Comparison of ENCODE assay signal across 9 cellular contexts in genomic region chr17:8072727-8073461, GRCh38. TPM values are rescaled to one million over a fixed set of nuclear protein-coding genes. Genes with fewer than 3 reads are reported as not detected.
DNase-seq lines count a peak whose midpoint lies in the region; ATAC-seq and TF ChIP-seq lines count a peak whose summit lies in the region.
"Had no signal": no experiment of that assay in that cellular context is flagged by ENCODE, and none has a peak within 500 bp of the region (broad histone marks: within the 10 kb centered on the region; RNA-seq: fewer than 3 reads in every experiment).

No MANE protein-coding gene starts in this region.

- ATAC-seq in IMR-90 (ENCODE audit: low read depth): no peak
- peak in 1 of 2 donors; percentile 14 for ATAC-seq in right cardiac atrium
- ATAC-seq in HG03439 (IDR thresholded peaks at IDR 0.05; ENCODE audit: unreplicated experiment): no peak

- no peaks in the 10 kb centered on the region for H3K9me1 ChIP-seq in IMR-90 (ENCODE audit: insufficient read depth, low read length)

- no peak overlapping the region for H2BK15ac ChIP-seq in IMR-90 (ENCODE audit: low read depth, low read length)

- H2AFZ ChIP-seq in IMR-90 (replicated peaks; ENCODE audit: low read length, poor library complexity): peak overlapping the region; percentile 72

- intact Hi-C loops in IMR-90 (cut with micrococcal nuclease): no loop called here
- intact Hi-C loops in right cardiac atrium (cut with DNase I): no loop called here
- intact Hi-C loops in spleen (cut with DNase I; ENCODE audit: low total_unique reads): loop anchor here (10.0 kb wide), 1 partner anchor 232 kb away; no protein-coding TSS in a partner anchor

- POLR2A ChIA-PET in IMR-90 (lab: Charles Lee; ENCODE audit: unreplicated experiment): no interaction called here

- H3K14ac ChIP-seq in IMR-90 (replicated peaks; ENCODE audit: low read depth, low read length): no peak overlapping the region

- H4K20me1 ChIP-seq in IMR-90 (ENCODE audit: insufficient read depth, low read length): no peaks in the 10 kb centered on the region

- dilution Hi-C loops in IMR-90 (cut with HindIII; ENCODE audit: low sequenced_read_pairs, unreplicated experiment): no loop called here

- H3K4ac ChIP-seq in IMR-90 (ENCODE audit: low read depth, low read length): no peak overlapping the region

- BruUV-seq in IMR-90 (replicated peaks; lab: Mats Ljungman, UMichigan): no TSS peak

- CTCF ChIA-PET in IMR-90 (lab: Yijun Ruan, JAX): interaction anchor here (1.1 to 1.8 kb wide), 5 partner anchors 10 to 65 kb away, joined by 3 to 16 read pairs (median 6); partner anchors contain the start of gene ALOXE3

- no peak overlapping the region for H4K91ac ChIP-seq in IMR-90 (ENCODE audit: insufficient read depth, low read depth, low read length)

- H2BK20ac ChIP-seq in IMR-90 (ENCODE audit: low read depth, low read length): no peak overlapping the region

- TF ChIP-seq POLR2A in IMR-90 (IDR thresholded peaks at IDR 0.05; ENCODE audit: low read depth, low read length): no peak
- no peak for TF ChIP-seq POLR2A in spleen (IDR thresholded peaks at IDR 0.05)

- H4K5ac ChIP-seq in IMR-90 (ENCODE audit: low read depth, low read length): no peak overlapping the region

- H3K27me3 ChIP-seq in IMR-90 (ENCODE audit: control insufficient read depth, insufficient read depth, low read length) (peaks cover 89% of the 10 kb centered on the region), right cardiac atrium (ENCODE audit: control insufficient read depth, insufficient read depth) (no peaks in the 10 kb centered on the region), spleen (replicated peaks in 1 of 7) (peaks cover 0 to 82% (median 62%) of the 10 kb centered on the region in 7 donors)

- H2BK5ac ChIP-seq in IMR-90 (ENCODE audit: low read depth, low read length, poor library complexity, severe bottlenecking): no peak overlapping the region

- no peak overlapping the region for H2BK120ac ChIP-seq in IMR-90 (ENCODE audit: low read depth, low read length)

- no peaks in the 10 kb centered on the region for H3K4me1 ChIP-seq in IMR-90 (ENCODE audit: control insufficient read depth, insufficient read depth, low read length)
- no peaks in the 10 kb centered on the region for H3K4me1 ChIP-seq in right cardiac atrium (ENCODE audit: control insufficient read depth, insufficient read depth, low read length)
- peaks cover 7 to 41% (median 25%) of the 10 kb centered on the region in 6 donors for H3K4me1 ChIP-seq in spleen

- no peak overlapping the region for H3K9ac ChIP-seq in IMR-90 (ENCODE audit: low read depth, low read length)

- H3K9me3 ChIP-seq in IMR-90 (ENCODE audit: control insufficient read depth, insufficient read depth, low read length) (no peaks in the 10 kb centered on the region), right cardiac atrium (ENCODE audit: control insufficient read depth, low read length) (no peaks in the 10 kb centered on the region), spleen (no peaks in the 10 kb centered on the region)

- H3K27ac ChIP-seq in IMR-90 (ENCODE audit: insufficient read depth, low read length) (no peak overlapping the region), right cardiac atrium (ENCODE audit: low read length) (no peak overlapping the region), spleen (no peak overlapping the region)

- TF ChIP-seq RAD21 in IMR-90 (IDR thresholded peaks at IDR 0.05; ENCODE audit: low read length): no peak

- no peaks in the 10 kb centered on the region for H3K36me3 ChIP-seq in IMR-90 (ENCODE audit: control insufficient read depth, insufficient read depth, low read length)
- no peaks in the 10 kb centered on the region for H3K36me3 ChIP-seq in spleen

- DNase-seq in IMR-90 (no peak), right cardiac atrium (peak in 2 of 3 donors; percentile 58 to 66), spleen (peak; percentile 82), iPS-NIHi11 (ENCODE audit: low spot score) (no peak), NCI-H526 treated with DMSO at 0.1 percent for 48 hours (lab: John Stamatoyannopoulos, UW) (no peak), CD1c-positive myeloid dendritic cell (ENCODE audit: extremely low spot score) (no peak)
- peak; percentile 53 for DNase-seq in activated T-cell treated with anti-CD3 and anti-CD28 coated beads, Interleukin-2, amount 50 U/mL, for 1 hour

- in situ Hi-C loops in IMR-90 (cut with MboI; ENCODE audit: low sequenced_read_pairs): loop anchor here (5.0 kb wide), 1 partner anchor 44 kb away; the partner anchor contains the start of gene ALOXE3

- no peak overlapping the region for H4K8ac ChIP-seq in IMR-90 (ENCODE audit: low read depth in 2 of 2, low read length in 2 of 2)

- no peaks in the 10 kb centered on the region for H3K79me1 ChIP-seq in IMR-90 (ENCODE audit: low read depth in 1 of 2, low read length in 2 of 2)

- H2AK5ac ChIP-seq in IMR-90 (ENCODE audit: low read depth, low read length): no peak overlapping the region

- H3K23ac ChIP-seq in IMR-90 (ENCODE audit: low read depth, low read length): no peak overlapping the region

- H3K4me3 ChIP-seq in IMR-90 (ENCODE audit: insufficient read depth, low read depth, low read length): no peak overlapping the region
- peak overlapping the region; percentile 7 for H3K4me3 ChIP-seq in right cardiac atrium (ENCODE audit: low read length)
- peak overlapping the region in 4 of 8 donors; percentile 4 to 59 (median 10) for H3K4me3 ChIP-seq in spleen

- 0% methylated on average over 21 of the region's 40 CpGs; no CpG with 5 or more reads in 1 of the 2 experiments for WGBS in IMR-90 (ENCODE audit: extremely low coverage in 2 of 2, insufficient read length in 1 of 2), 2 experiments
- 4% methylated on average over 40 of the region's 40 CpGs for WGBS in right cardiac atrium
- 2 to 7% (median 5%) methylated on average over 34 to 40 of the region's 40 CpGs for WGBS in spleen, 5 donors

- H2AK9ac ChIP-seq in IMR-90 (replicated peaks; ENCODE audit: low read depth, low read length, poor library complexity): no peak overlapping the region

- H3K56ac ChIP-seq in IMR-90 (ENCODE audit: extremely low read depth, insufficient read depth, low read length): no peak overlapping the region

- H3K4me2 ChIP-seq in IMR-90 (ENCODE audit: low read depth, low read length): no peak overlapping the region

- H3K18ac ChIP-seq in IMR-90 (ENCODE audit: low read depth, low read length): no peak overlapping the region

- TF ChIP-seq CTCF in IMR-90 (conservative IDR thresholded peaks at IDR 0.05; ENCODE audit: low read depth, low read length) (no peak), spleen (IDR thresholded peaks at IDR 0.05 in 8 of 11, conservative IDR thresholded peaks at IDR 0.05 in 3 of 11) (no peak)

TF ChIP-seq in IMR-90, 13 proteins besides CTCF, POLR2A, EP300 and RAD21 (continues in another document):
- TF ChIP-seq MXI1 (IDR thresholded peaks at IDR 0.05; ENCODE audit: borderline replicate concordance, low read depth, low read length): no peak
- no peak for TF ChIP-seq MAFK (IDR thresholded peaks at IDR 0.05; ENCODE audit: low read depth, low read length)
- no peak for TF ChIP-seq BHLHE40 (IDR thresholded peaks at IDR 0.05; ENCODE audit: low read depth, low read length)
- no peak for TF ChIP-seq USF2 (IDR thresholded peaks at IDR 0.05; ENCODE audit: low read depth, low read length)
- TF ChIP-seq RFX5 (IDR thresholded peaks at IDR 0.05; ENCODE audit: low read depth, low read length): no peak
- TF ChIP-seq RCOR1 (IDR thresholded peaks at IDR 0.05; ENCODE audit: insufficient replicate concordance, low read length): no peak
- no peak for TF ChIP-seq NFE2L2 (IDR thresholded peaks at IDR 0.05; ENCODE audit: low read depth, low read length)
- TF ChIP-seq CHD1 (IDR thresholded peaks at IDR 0.05; ENCODE audit: low read depth, low read length): no peak

RNA-seq across cellular contexts. Expression of gene ALOX12B, which starts 14.6 kb away (rescaled TPM):
- total RNA-seq in IMR-90 (2012; rRNA removed): not detected in 2 replicates
- not detected in 2 replicates for polyA plus RNA-seq in IMR-90 (2012; rRNA removed)
- polyA plus RNA-seq in IMR-90 (2012; cell fraction: cytosol; rRNA removed): not detected in 2 replicates
- not detected in 2 replicates for polyA plus RNA-seq in IMR-90 (2012; cell fraction: nucleus; rRNA removed; ENCODE audit: low replicate concordance)
- under 1 TPM in 1 of 4 donors, not detected in 3; 0.71 TPM for total RNA-seq in right cardiac atrium
- not detected for polyA plus RNA-seq in right cardiac atrium
- 1 to 10 TPM in 2 of 7 donors, under 1 TPM in 1, not detected in 4; 0.47 to 1.3 (median 1.0) TPM for total RNA-seq in spleen
- under 1 TPM; 0.80 to 0.89 (median 0.83) TPM for polyA plus RNA-seq in spleen

RNA-seq across cellular contexts. Expression of gene ALOX15B, which starts 34.0 kb away (rescaled TPM):
- total RNA-seq in IMR-90 (2012; rRNA removed): not detected in 2 replicates
- not detected in 2 replicates for polyA plus RNA-seq in IMR-90 (2012; rRNA removed)
- 0.03 TPM in 1 of 2 replicates, not detected in the other for polyA plus RNA-seq in IMR-90 (2012; cell fraction: cytosol; rRNA removed)
- polyA plus RNA-seq in IMR-90 (2012; cell fraction: nucleus; rRNA removed; ENCODE audit: low replicate concordance): not detected in 2 replicates
- under 1 TPM; 0.25 to 0.68 (median 0.46) TPM for total RNA-seq in right cardiac atrium
- polyA plus RNA-seq in right cardiac atrium: 0.54 TPM
- total RNA-seq in spleen: 1 to 10 TPM in 5 of 7 donors, under 1 TPM in 2; 0.13 to 6.2 (median 2.8) TPM
- 1 to 10 TPM; 1.0 to 7.8 (median 2.7) TPM for polyA plus RNA-seq in spleen

RNA-seq across cellular contexts. Expression of gene ALOXE3, which starts 45.4 kb away (rescaled TPM):
- total RNA-seq in IMR-90 (2012; rRNA removed): under 0.01 TPM in 2 replicates
- 0.19 and 0.26 TPM in 2 replicates for polyA plus RNA-seq in IMR-90 (2012; rRNA removed)
- polyA plus RNA-seq in IMR-90 (2012; cell fraction: cytosol; rRNA removed): 0.06 and 0.19 TPM in 2 replicates
- 0.52 and 0.83 TPM in 2 replicates for polyA plus RNA-seq in IMR-90 (2012; cell fraction: nucleus; rRNA removed; ENCODE audit: low replicate concordance)
- not detected for total RNA-seq in right cardiac atrium
- not detected for polyA plus RNA-seq in right cardiac atrium
- not detected for total RNA-seq in spleen
- polyA plus RNA-seq in spleen: under 1 TPM in 1 of 3 donors, not detected in 2; 0.03 TPM

RNA-seq across cellular contexts. Expression of gene HES7, which starts 51.0 kb away (rescaled TPM):
- not detected in 2 replicates for total RNA-seq in IMR-90 (2012; rRNA removed)
- 0.43 and 0.56 TPM in 2 replicates for polyA plus RNA-seq in IMR-90 (2012; rRNA removed)
- 0.66 and 1.9 TPM in 2 replicates for polyA plus RNA-seq in IMR-90 (2012; cell fraction: cytosol; rRNA removed)
- polyA plus RNA-seq in IMR-90 (2012; cell fraction: nucleus; rRNA removed; ENCODE audit: low replicate concordance): 1.8 and 4.2 TPM in 2 replicates
- total RNA-seq in right cardiac atrium: under 1 TPM; 0.62 to 0.76 (median 0.73) TPM
- 0.25 TPM for polyA plus RNA-seq in right cardiac atrium
- total RNA-seq in spleen: under 1 TPM in 2 of 7 donors, not detected in 5; 0.41 to 0.67 TPM
- under 1 TPM; 0.04 to 0.53 (median 0.32) TPM for polyA plus RNA-seq in spleen
- total RNA-seq: kidney epithelial cell had no signal

Comparison
In these comparisons a context has a peak if more than half of its experiments do, and no peak if none do; other contexts are left out.
1. DNase-seq: peak in activated T-cell treated with anti-CD3 and anti-CD28 coated beads, Interleukin-2, amount 50 U/mL, for 1 hour (single experiment), right cardiac atrium (2 of 3) and spleen (single experiment); none in IMR-90 (single experiment), iPS-NIHi11 (single experiment), NCI-H526 treated with DMSO at 0.1 percent for 48 hours (single experiment) and CD1c-positive myeloid dendritic cell (single experiment).